ENCODE assay signal across 21 cellular contexts in the genomic region with DNA sequence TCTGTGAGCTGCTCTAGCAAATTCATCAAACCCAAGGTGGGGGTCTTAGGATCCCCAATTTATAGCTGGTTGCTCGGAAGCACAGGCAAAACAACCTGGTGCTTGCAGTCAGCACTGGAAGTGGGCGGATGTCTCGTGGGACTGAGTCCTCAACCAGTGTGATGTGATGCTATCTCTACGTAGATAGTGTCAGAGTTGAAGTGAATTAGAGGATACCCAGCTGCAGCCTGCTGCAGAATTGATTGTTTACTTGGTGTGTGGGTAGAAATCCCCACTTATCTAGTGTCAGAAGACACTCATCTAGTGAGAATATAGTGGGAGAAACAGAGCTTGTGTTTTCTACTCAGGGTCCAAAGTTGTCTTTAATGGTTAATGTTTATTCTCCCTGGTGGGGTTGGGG.
"Had no signal": no experiment of that assay in that cellular context is flagged by ENCODE, and none has a peak within 500 bp of the region (broad histone marks: within the 10 kb centered on the region; RNA-seq: fewer than 3 reads in every experiment).

No MANE protein-coding gene starts in this region.

- DNase-seq: islet precursor cell; left ventricle myocardium inferior; naive thymus-derived CD4-positive, alpha-beta T cell; ovary; stimulated activated CD4-positive, alpha-beta T cell treated with anti-CD3 and anti-CD28 coated beads, Interleukin-4, amount 100 ng/mL, for 24 hours; stimulated activated naive CD4-positive, alpha-beta T cell; tibial artery; trophoblast cell; upper lobe of right lung had no signal

- H3K27ac ChIP-seq: hepatocyte, left ventricle myocardium inferior, ovary, right atrium auricular region, skin epidermis, suprapubic skin, thoracic aorta, tibial artery, upper lobe of right lung had no signal

- H3K4me1 ChIP-seq: left ventricle myocardium inferior, right atrium auricular region, suprapubic skin, tibial artery, upper lobe of right lung had no signal

- FAIRE-seq: urothelium cell line had no signal

- H3K79me2 ChIP-seq: hepatocyte had no signal

- H3K4me3 ChIP-seq: hepatocyte, left ventricle myocardium inferior, lung, ovary, right atrium auricular region, skin epidermis, suprapubic skin, thoracic aorta, tibial artery, upper lobe of right lung had no signal

- H3K9me3 Mint-ChIP-seq: natural killer cell treated with Interleukin-12 subunit alpha and Interleukin-12 subunit beta and Interleukin-15 and Interleukin-18, amount 100 ng/mL, for 72 hours; stimulated activated effector memory CD8-positive, alpha-beta T cell treated with anti-CD3 and anti-CD28 coated beads, Interleukin-12 subunit alpha, Interleukin-12 subunit beta, amount 100 ng/mL, for 72 hours; stimulated activated naive CD8-positive, alpha-beta T cell treated with anti-CD3 and anti-CD28 coated beads, Interleukin-15, Interleukin-2, amounts not matched to agents 100 ng/mL and 50 ng/mL, for 24 hours had no signal

- H3K36me3 ChIP-seq: left ventricle myocardium inferior, ovary, right atrium auricular region, suprapubic skin, thoracic aorta, tibial artery, upper lobe of right lung had no signal

- ATAC-seq: naive thymus-derived CD4-positive, alpha-beta T cell; natural killer cell treated with Interleukin-12 subunit alpha and Interleukin-12 subunit beta and Interleukin-15 and Interleukin-18, amount 100 ng/mL, for 72 hours; sciatic nerve; stimulated activated effector memory CD8-positive, alpha-beta T cell treated with anti-CD3 and anti-CD28 coated beads, Interleukin-12 subunit alpha, Interleukin-12 subunit beta, amount 100 ng/mL, for 72 hours; upper lobe of right lung had no signal

- H3K9me3 ChIP-seq: left ventricle myocardium inferior, ovary, right atrium auricular region, suprapubic skin, thoracic aorta, tibial artery, upper lobe of right lung had no signal

- H3K36me3 Mint-ChIP-seq: naive thymus-derived CD4-positive, alpha-beta T cell; natural killer cell treated with Interleukin-12 subunit alpha and Interleukin-12 subunit beta and Interleukin-15 and Interleukin-18, amount 100 ng/mL, for 72 hours; stimulated activated effector memory CD8-positive, alpha-beta T cell treated with anti-CD3 and anti-CD28 coated beads, Interleukin-12 subunit alpha, Interleukin-12 subunit beta, amount 100 ng/mL, for 72 hours had no signal

- H3K4me3 Mint-ChIP-seq: naive thymus-derived CD4-positive, alpha-beta T cell; natural killer cell treated with Interleukin-12 subunit alpha and Interleukin-12 subunit beta and Interleukin-15 and Interleukin-18, amount 100 ng/mL, for 72 hours; stimulated activated effector memory CD8-positive, alpha-beta T cell treated with anti-CD3 and anti-CD28 coated beads, Interleukin-12 subunit alpha, Interleukin-12 subunit beta, amount 100 ng/mL, for 72 hours; stimulated activated naive CD8-positive, alpha-beta T cell treated with anti-CD3 and anti-CD28 coated beads, Interleukin-15, Interleukin-2, amounts not matched to agents 100 ng/mL and 50 ng/mL, for 24 hours had no signal

- H3K27ac Mint-ChIP-seq: naive thymus-derived CD4-positive, alpha-beta T cell; natural killer cell treated with Interleukin-12 subunit alpha and Interleukin-12 subunit beta and Interleukin-15 and Interleukin-18, amount 100 ng/mL, for 72 hours; progenitor cell of endocrine pancreas; stimulated activated effector memory CD8-positive, alpha-beta T cell treated with anti-CD3 and anti-CD28 coated beads, Interleukin-12 subunit alpha, Interleukin-12 subunit beta, amount 100 ng/mL, for 72 hours; stimulated activated naive CD8-positive, alpha-beta T cell treated with anti-CD3 and anti-CD28 coated beads, Interleukin-15, Interleukin-2, amounts not matched to agents 100 ng/mL and 50 ng/mL, for 24 hours had no signal

- H3K4me1 Mint-ChIP-seq: stimulated activated effector memory CD8-positive, alpha-beta T cell treated with anti-CD3 and anti-CD28 coated beads, Interleukin-12 subunit alpha, Interleukin-12 subunit beta, amount 100 ng/mL, for 72 hours had no signal

- H3K27me3 ChIP-seq: ovary, right atrium auricular region, tibial artery, upper lobe of right lung had no signal

- H2AFZ ChIP-seq: hepatocyte had no signal

- H3K4me2 ChIP-seq: hepatocyte had no signal
